Comparison of ENCODE assay signal across 8 cellular contexts in genomic region chr10:11018830-11019692, GRCh38. TPM values are rescaled to one million over a fixed set of nuclear protein-coding genes. Genes with fewer than 3 reads are reported as not detected.
A peak's percentile ranks its signal among the peaks of the same experiment; 100 is the strongest.
DNase-seq lines count a peak whose midpoint lies in the region; ATAC-seq and TF ChIP-seq lines count a peak whose summit lies in the region.

No MANE protein-coding gene starts in this region.

- no peak overlapping the region for H3K23ac ChIP-seq in trophoblast cell (ENCODE audit: low read length)

- H3K79me2 ChIP-seq in trophoblast cell (ENCODE audit: control insufficient read depth, insufficient read depth, low read length, poor library complexity): peaks cover 2% of the 10 kb centered on the region
- H3K79me2 ChIP-seq in Karpas-422 (ENCODE audit: low read length): no peaks in the 10 kb centered on the region

- H3K9me3 ChIP-seq in trophoblast cell (ENCODE audit: insufficient read depth, low read depth, low read length): no peaks in the 10 kb centered on the region
- H3K9me3 ChIP-seq in Karpas-422 (ENCODE audit: low read length): no peaks in the 10 kb centered on the region

- in situ Hi-C loops in G401 (cut with HindIII; ENCODE audit: low sequenced_read_pairs): no loop called here

- H3K4me3 Mint-ChIP-seq in WTC11: peak overlapping the region; percentile 82

- H2AK5ac ChIP-seq in trophoblast cell (ENCODE audit: low read length): no peak overlapping the region

- H2AFZ ChIP-seq in trophoblast cell (ENCODE audit: insufficient read depth, low read length, poor library complexity) (no peak overlapping the region), Karpas-422 (ENCODE audit: low read length) (no peak overlapping the region)

- no peak overlapping the region for H3K4me3 ChIP-seq in trophoblast cell (ENCODE audit: low read depth, low read length)
- no peak overlapping the region for H3K4me3 ChIP-seq in Karpas-422 (ENCODE audit: low read length)

- CTCF ChIA-PET in WTC11 (lab: Charles Lee): interaction anchor here (1.8 to 2.0 kb wide), 2 partner anchors 16 to 251 kb away, joined by 5 to 13 read pairs; no protein-coding TSS in a partner anchor

- H3K27ac ChIP-seq in trophoblast cell (ENCODE audit: low read depth, low read length) (no peak overlapping the region), Karpas-422 (ENCODE audit: low read length) (no peak overlapping the region)

- H3K4me2 ChIP-seq in trophoblast cell (ENCODE audit: low read length) (peak overlapping the region; percentile 86), Karpas-422 (ENCODE audit: low read depth, low read length, poor library complexity, severe bottlenecking) (no peak overlapping the region)

- H3K4me1 ChIP-seq in trophoblast cell (ENCODE audit: control insufficient read depth in 1 of 2, insufficient read depth in 2 of 2, low read length in 2 of 2): peaks cover 0 to 3% of the 10 kb centered on the region in 2 experiments
- H3K4me1 ChIP-seq in Karpas-422 (ENCODE audit: low read length): peaks cover 3% of the 10 kb centered on the region; the same call in 1 of the 2 replicates

- ATAC-seq in WTC11: no peak
- ATAC-seq in HG03159 (IDR thresholded peaks at IDR 0.05; ENCODE audit: unreplicated experiment): no peak

- H3K18ac ChIP-seq in trophoblast cell (ENCODE audit: low read length): no peak overlapping the region

- no peak overlapping the region for H4K12ac ChIP-seq in trophoblast cell (ENCODE audit: low read depth, low read length)

- no peak overlapping the region for H3K27ac Mint-ChIP-seq in WTC11

- no peaks in the 10 kb centered on the region for H3K9me3 Mint-ChIP-seq in WTC11

- H3K9me2 ChIP-seq in Karpas-422 (replicated peaks; ENCODE audit: insufficient read depth, low read length): no peaks in the 10 kb centered on the region

- H2BK12ac ChIP-seq in trophoblast cell (ENCODE audit: low read length): no peak overlapping the region

- TF ChIP-seq CTCF in WTC11 (IDR thresholded peaks at IDR 0.05): no peak

- peaks cover 72% of the 10 kb centered on the region for H3K4me1 Mint-ChIP-seq in WTC11

- H4K8ac ChIP-seq in trophoblast cell (ENCODE audit: low read depth, low read length): no peak overlapping the region

- no peak overlapping the region for H4K91ac ChIP-seq in trophoblast cell (ENCODE audit: low read depth, low read length)

- H3K4ac ChIP-seq in trophoblast cell (ENCODE audit: low read depth, low read length): no peak overlapping the region

- H3K27me3 ChIP-seq in trophoblast cell (ENCODE audit: insufficient read depth, low read length) (peaks cover 7% of the 10 kb centered on the region), Karpas-422 (ENCODE audit: low read length) (no peaks in the 10 kb centered on the region)

- H3K36me3 Mint-ChIP-seq in WTC11: no peaks in the 10 kb centered on the region

- DNase-seq in G401 (ENCODE audit: low spot score) (peak; percentile 60), WTC11 (ENCODE audit: low spot score) (no peak), foreskin melanocyte (peak; percentile 6), trophoblast cell (no peak), Karpas-422 (no peak), middle frontal gyrus (ENCODE audit: extremely low spot score, low spot score) (no peak)
- DNase-seq in stimulated activated CD8-positive, alpha-beta memory T cell treated with anti-CD3 and anti-CD28 coated beads, Interleukin-4, amount 100 ng/mL, for 48 hours: no peak

- no peaks in the 10 kb centered on the region for H3K36me3 ChIP-seq in trophoblast cell (ENCODE audit: control insufficient read depth in 1 of 2, insufficient read depth in 2 of 2, low read length in 2 of 2)
- H3K36me3 ChIP-seq in Karpas-422 (ENCODE audit: insufficient read depth, low read length): no peaks in the 10 kb centered on the region

- no peaks in the 10 kb centered on the region for H4K20me1 ChIP-seq in Karpas-422 (ENCODE audit: insufficient read depth, low read depth, low read length)

- no peak overlapping the region for H2BK5ac ChIP-seq in trophoblast cell (ENCODE audit: low read depth, low read length, poor library complexity)

- peaks cover 7% of the 10 kb centered on the region for H3K79me1 ChIP-seq in trophoblast cell (ENCODE audit: low read length)

- H3K14ac ChIP-seq in trophoblast cell (ENCODE audit: low read length): no peak overlapping the region

- H3K9ac ChIP-seq in trophoblast cell (ENCODE audit: low read length): no peak overlapping the region
- no peak overlapping the region for H3K9ac ChIP-seq in Karpas-422 (ENCODE audit: low read length)

- WGBS in trophoblast cell (ENCODE audit: extremely low coverage, insufficient coverage, insufficient read length): no CpG with 5 or more reads among the region's 12 CpGs

- no peak overlapping the region for H2BK120ac ChIP-seq in trophoblast cell (ENCODE audit: insufficient read depth, low read length, poor library complexity)

- H3K27me3 Mint-ChIP-seq in WTC11 (ENCODE audit: low read depth): peaks cover 29% of the 10 kb centered on the region

- POLR2A ChIA-PET in WTC11 (lab: Charles Lee): interaction anchor here (0.5 to 0.9 kb wide), 2 partner anchors 15 to 102 kb away, joined by 3 read pairs; no protein-coding TSS in a partner anchor

TF ChIP-seq in WTC11, 78 proteins besides CTCF, POLR2A, EP300 and RAD21:
- TF ChIP-seq ZNF396 (CRISPR knock-in tag; IDR thresholded peaks at IDR 0.05; ENCODE audit: borderline replicate concordance) (no peak), CDX4 (CRISPR knock-in tag; IDR thresholded peaks at IDR 0.05; ENCODE audit: borderline replicate concordance) (no peak), JAZF1 (CRISPR knock-in tag; IDR thresholded peaks at IDR 0.05) (no peak), TCF7 (CRISPR knock-in tag; IDR thresholded peaks at IDR 0.05; ENCODE audit: low read depth) (no peak), NFATC4 (CRISPR knock-in tag; IDR thresholded peaks at IDR 0.05) (no peak), CBFB (CRISPR knock-in tag; IDR thresholded peaks at IDR 0.05; ENCODE audit: low read depth) (no peak), USF2 (CRISPR knock-in tag; IDR thresholded peaks at IDR 0.05) (no peak), ZBTB21 (CRISPR knock-in tag; IDR thresholded peaks at IDR 0.05; ENCODE audit: borderline replicate concordance) (no peak), ZNF263 (CRISPR knock-in tag; IDR thresholded peaks at IDR 0.05; ENCODE audit: low read depth) (no peak), PREB (CRISPR knock-in tag; IDR thresholded peaks at IDR 0.05; ENCODE audit: borderline replicate concordance) (no peak)

RNA-seq across cellular contexts. Expression of gene CELF2, which starts 1.4 kb away (rescaled TPM):
- 0.06 and 0.51 TPM in 2 replicates for total RNA-seq in G401 (2014; rRNA removed; shearing (Covaris generic))
- 16.8 to 24.6 TPM (median 17.8 TPM) in 3 replicates for total RNA-seq in WTC11 (2021)
- polyA plus RNA-seq in trophoblast cell (2013): 5.9 and 6.0 TPM in 2 replicates
- 0.14 and 2.3 TPM in 2 replicates for total RNA-seq in Karpas-422 (2014; rRNA removed; shearing (Covaris generic); ENCODE audit: low replicate concordance)

Comparison
In these comparisons a context has a peak if more than half of its experiments do, and no peak if none do; other contexts are left out.
1. DNase-seq: peak in G401 (single experiment) and foreskin melanocyte (single experiment); none in WTC11 (single experiment), trophoblast cell (0 of 2), Karpas-422 (single experiment), stimulated activated CD8-positive, alpha-beta memory T cell treated with anti-CD3 and anti-CD28 coated beads, Interleukin-4, amount 100 ng/mL, for 48 hours (single experiment) and middle frontal gyrus (single experiment).